ENCODE assay signal across 8 cellular contexts in the genomic region with DNA sequence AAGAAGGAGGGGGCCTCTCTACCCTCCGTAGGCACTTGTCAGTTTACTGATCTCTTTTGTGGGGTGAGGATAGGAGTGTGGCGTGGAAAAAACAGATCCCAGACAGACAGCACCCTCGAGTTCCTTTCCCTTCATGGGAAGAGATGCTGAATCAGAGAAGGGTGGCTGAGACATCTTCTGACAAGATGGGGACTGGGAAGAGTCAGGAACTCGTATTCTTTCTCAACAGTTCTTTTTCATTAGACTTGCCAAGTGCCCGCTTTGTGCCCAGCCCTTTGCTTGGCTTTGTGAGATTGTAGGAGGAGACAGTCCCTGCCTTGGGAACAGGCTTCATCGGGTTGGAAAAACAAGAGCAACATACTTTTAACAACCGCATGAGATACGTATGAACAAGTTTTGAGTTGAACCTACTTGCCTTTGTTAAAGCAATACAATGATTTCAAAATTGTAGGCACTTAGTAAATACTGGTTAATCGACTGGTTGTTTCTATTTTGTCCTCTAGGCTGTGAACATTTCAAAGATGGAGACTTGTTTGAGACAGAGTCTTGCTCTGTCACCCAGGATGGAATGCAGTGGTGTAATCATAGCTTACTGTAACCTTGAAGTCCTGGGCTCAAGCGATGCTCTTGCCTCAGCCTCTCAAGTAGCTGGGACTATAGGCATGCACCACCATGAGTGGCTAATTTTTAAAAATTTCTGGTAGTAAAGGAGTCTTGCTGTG. TPM values are rescaled to one million over a fixed set of nuclear protein-coding genes. Genes with fewer than 3 reads are reported as not detected.
DNase-seq lines count a peak whose midpoint lies in the region; ATAC-seq and TF ChIP-seq lines count a peak whose summit lies in the region.

No MANE protein-coding gene starts in this region.

- H3K27ac Mint-ChIP-seq in CD4-positive, alpha-beta T cell = peak overlapping the region; percentile 99
- peak overlapping the region; percentile 97 for H3K27ac Mint-ChIP-seq in activated CD4-positive, alpha-beta memory T cell treated with anti-CD3 and anti-CD28 coated beads, Interleukin-2, amount 10 ng/mL, durations not matched to agents 7 days and 5 days

- H3K4me3 ChIP-seq in skeletal muscle satellite cell (ENCODE audit: low read length) = peak overlapping the region; percentile 84

- peaks cover 20% of the 10 kb centered on the region for H3K4me1 ChIP-seq in skeletal muscle satellite cell (ENCODE audit: control insufficient read depth, insufficient read depth, low read length)

- H3K4me2 ChIP-seq in skeletal muscle satellite cell (ENCODE audit: low read length) = peak overlapping the region; percentile 83

- no peak for DNase-seq in CD4-positive, alpha-beta T cell
- DNase-seq in HS-5 (ENCODE audit: low read depth) = peak; percentile 42
- no peak for DNase-seq in activated CD4-positive, alpha-beta memory T cell treated with anti-CD3 and anti-CD28 coated beads, Interleukin-2, amount 10 ng/mL, durations not matched to agents 7 days and 5 days
- DNase-seq in glomerular visceral epithelial cell (ENCODE audit: extremely low spot score) = peak; percentile 49
- DNase-seq in NCI-H524 (lab: John Stamatoyannopoulos, UW) = no peak
- DNase-seq in posterior cingulate gyrus = no peak
- DNase-seq in SKM-1 (lab: John Stamatoyannopoulos, UW; ENCODE audit: unreplicated experiment) = no peak

- H3K9me3 ChIP-seq in CD4-positive, alpha-beta T cell (ENCODE audit: control insufficient read depth, low read length) = no peaks in the 10 kb centered on the region
- H3K9me3 ChIP-seq in skeletal muscle satellite cell (replicated peaks; ENCODE audit: low read length) = no peaks in the 10 kb centered on the region

- peak overlapping the region; percentile 69 for H3K27ac ChIP-seq in CD4-positive, alpha-beta T cell (ENCODE audit: low read depth, low read length)

- peaks cover 53% of the 10 kb centered on the region for H3K36me3 Mint-ChIP-seq in CD4-positive, alpha-beta T cell (ENCODE audit: low read depth)
- peaks cover 71% of the 10 kb centered on the region for H3K36me3 Mint-ChIP-seq in activated CD4-positive, alpha-beta memory T cell treated with anti-CD3 and anti-CD28 coated beads, Interleukin-2, amount 10 ng/mL, durations not matched to agents 7 days and 5 days (ENCODE audit: low read depth)

- H3K27me3 Mint-ChIP-seq in CD4-positive, alpha-beta T cell = no peaks in the 10 kb centered on the region
- H3K27me3 Mint-ChIP-seq in activated CD4-positive, alpha-beta memory T cell treated with anti-CD3 and anti-CD28 coated beads, Interleukin-2, amount 10 ng/mL, durations not matched to agents 7 days and 5 days = no peaks in the 10 kb centered on the region

- ATAC-seq in CD4-positive, alpha-beta T cell (ENCODE audit: poor library complexity) = no peak

- intact Hi-C loops in CD4-positive, alpha-beta T cell (cut with DNase I, micrococcal nuclease) = no loop called here
- intact Hi-C loops in posterior cingulate gyrus (cut with DNase I) = no loop called here

- no peak for TF ChIP-seq CTCF in CD4-positive, alpha-beta T cell (IDR thresholded peaks at IDR 0.05)

- peaks cover 3% of the 10 kb centered on the region for H3K36me3 ChIP-seq in skeletal muscle satellite cell (ENCODE audit: insufficient read depth, low read length)

- no peaks in the 10 kb centered on the region for H3K27me3 ChIP-seq in CD4-positive, alpha-beta T cell (ENCODE audit: control insufficient read depth, insufficient read depth, low read length)
- no peaks in the 10 kb centered on the region for H3K27me3 ChIP-seq in skeletal muscle satellite cell (ENCODE audit: control insufficient read depth, insufficient read depth, low read length)

- H3K9ac ChIP-seq in skeletal muscle satellite cell (ENCODE audit: low read depth, low read length) = peak overlapping the region; percentile 93

- H3K4me3 Mint-ChIP-seq in CD4-positive, alpha-beta T cell = peak overlapping the region; percentile 99
- H3K4me3 Mint-ChIP-seq in activated CD4-positive, alpha-beta memory T cell treated with anti-CD3 and anti-CD28 coated beads, Interleukin-2, amount 10 ng/mL, durations not matched to agents 7 days and 5 days = peak overlapping the region; percentile 99

- H3K9me3 Mint-ChIP-seq in CD4-positive, alpha-beta T cell = no peaks in the 10 kb centered on the region
- H3K9me3 Mint-ChIP-seq in activated CD4-positive, alpha-beta memory T cell treated with anti-CD3 and anti-CD28 coated beads, Interleukin-2, amount 10 ng/mL, durations not matched to agents 7 days and 5 days = no peaks in the 10 kb centered on the region

- peaks cover 89% of the 10 kb centered on the region for H3K4me1 Mint-ChIP-seq in CD4-positive, alpha-beta T cell (ENCODE audit: low read depth)
- peaks cover 78% of the 10 kb centered on the region for H3K4me1 Mint-ChIP-seq in activated CD4-positive, alpha-beta memory T cell treated with anti-CD3 and anti-CD28 coated beads, Interleukin-2, amount 10 ng/mL, durations not matched to agents 7 days and 5 days

- POLR2A ChIA-PET in CD4-positive, alpha-beta T cell (lab: Charles Lee) = interaction anchor here (0.6 to 2.3 kb wide), 6 partner anchors 129 to 282 kb away, joined by 3 to 11 read pairs (median 4); a partner anchor contains a TSS
- POLR2A ChIA-PET in activated CD4-positive, alpha-beta memory T cell treated with anti-CD3 and anti-CD28 coated beads, Interleukin-2, amount 10 ng/mL, durations not matched to agents 7 days and 5 days (lab: Charles Lee) = interaction anchor here (0.6 to 6.5 kb wide), 16 partner anchors 9 to 259 kb away, joined by 3 to 79 read pairs (median 4); a partner anchor contains a TSS

- CTCF ChIA-PET in CD4-positive, alpha-beta T cell (lab: Charles Lee) = interaction anchor here (1.8 to 2.1 kb wide), 2 partner anchors 23 to 241 kb away, joined by 5 read pairs; no protein-coding TSS in a partner anchor
- CTCF ChIA-PET in activated CD4-positive, alpha-beta memory T cell treated with anti-CD3 and anti-CD28 coated beads, Interleukin-2, amount 10 ng/mL, durations not matched to agents 7 days and 5 days (lab: Charles Lee) = interaction anchor here (0.8 to 4.2 kb wide), 6 partner anchors 9 to 259 kb away, joined by 3 to 19 read pairs (median 4); a partner anchor contains a TSS

RNA-seq across cellular contexts. Expression of a gene that starts 1.1 kb away (rescaled TPM):
- 10 to 100 TPM; 64.7 to 73.1 TPM for total RNA-seq in CD4-positive, alpha-beta T cell
- 100 to 1,000 TPM; 156 to 161 TPM for total RNA-seq in activated CD4-positive, alpha-beta memory T cell treated with anti-CD3 and anti-CD28 coated beads, Interleukin-2, amount 10 ng/mL, durations not matched to agents 7 days and 5 days
- 89.2 and 125 TPM in 2 replicates for total RNA-seq in skeletal muscle satellite cell (2012; rRNA removed)

Comparison
In these comparisons a context has a peak if more than half of its experiments do, and no peak if none do; other contexts are left out.
1. DNase-seq: peak in HS-5 (single experiment) and glomerular visceral epithelial cell (single experiment); none in CD4-positive, alpha-beta T cell (0 of 10), activated CD4-positive, alpha-beta memory T cell treated with anti-CD3 and anti-CD28 coated beads, Interleukin-2, amount 10 ng/mL, durations not matched to agents 7 days and 5 days (single experiment), NCI-H524 (0 of 2), posterior cingulate gyrus (0 of 10) and SKM-1 (single experiment).